In the genomic region with DNA sequence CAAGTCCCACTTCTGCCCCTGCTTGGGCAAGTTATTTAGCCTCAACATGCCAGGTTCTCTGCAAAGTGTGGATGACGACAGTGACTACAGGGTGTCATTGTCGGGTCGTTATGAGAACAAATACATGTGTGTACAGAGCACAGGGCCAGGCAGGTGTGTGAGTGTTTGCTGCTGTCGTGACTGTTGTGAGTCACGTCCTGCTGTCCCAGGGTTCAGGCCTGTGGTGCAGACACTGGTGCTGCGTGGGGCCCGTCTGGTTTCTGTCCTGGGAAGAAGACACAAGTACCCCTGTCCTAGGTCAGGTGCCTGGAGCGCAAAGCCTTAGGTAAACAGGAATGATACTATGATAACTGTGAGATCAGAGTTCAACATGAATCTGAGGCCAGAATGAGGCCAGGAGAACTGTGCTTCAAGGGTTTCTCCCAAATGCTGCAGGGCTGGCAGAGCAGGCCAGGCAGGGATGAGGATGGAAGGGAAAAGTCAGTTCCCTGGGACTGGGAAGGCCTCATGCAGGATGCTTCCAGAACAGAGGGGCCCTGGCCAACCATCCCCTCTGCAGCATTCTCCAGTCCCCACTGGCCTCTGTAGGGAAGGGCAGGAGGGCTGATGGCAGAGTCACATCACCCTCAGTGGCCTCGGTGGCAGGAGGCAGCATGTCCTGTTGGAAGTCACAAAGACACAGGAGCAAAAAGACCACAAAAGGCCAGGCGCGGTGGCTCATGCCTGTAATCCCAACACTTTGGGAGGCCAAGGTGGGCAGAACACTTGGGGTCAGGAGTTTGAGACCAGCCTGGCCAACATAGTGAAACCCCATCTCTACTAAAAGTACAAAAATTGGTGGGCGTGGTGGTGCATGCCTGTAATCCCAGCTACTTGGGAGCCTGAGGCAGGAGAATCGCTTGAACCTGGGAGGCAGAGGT, we compare ENCODE assay signal across 15 cellular contexts. TPM values are rescaled to one million over a fixed set of nuclear protein-coding genes. Genes with fewer than 3 reads are reported as not detected.
DNase-seq lines count a peak whose midpoint lies in the region; ATAC-seq and TF ChIP-seq lines count a peak whose summit lies in the region.
"Had no signal": no experiment of that assay in that cellular context is flagged by ENCODE, and none has a peak within 500 bp of the region (broad histone marks: within the 10 kb centered on the region; RNA-seq: fewer than 3 reads in every experiment).

No MANE protein-coding gene starts in this region.

- DNase-seq in activated CD4-positive, CD25-positive, alpha-beta regulatory T cell (lab: John Stamatoyannopoulos, UW): no peak
- DNase-seq in RWPE2 (ENCODE audit: low spot score): no peak
- peak; percentile 79 for DNase-seq in hepatocyte (ENCODE audit: low spot score)
- DNase-seq in spleen: peak; percentile 56
- no peak for DNase-seq in mesothelial cell of epicardium (ENCODE audit: low spot score in 2 of 2, unreplicated experiment in 2 of 2)
- DNase-seq in upper lobe of right lung: no peak
- no peak for DNase-seq in GM13977 (ENCODE audit: low spot score)
- DNase-seq: ACHN; activated CD4-positive, alpha-beta T cell treated with anti-CD3 and anti-CD28 coated beads, Interleukin-2, amount 10 ng/mL, durations not matched to agents 24 days and 14 days; mesendoderm; NCI-H2227 treated with DMSO at 0.1 percent for 48 hours; stimulated activated naive B cell treated with anti-CD40 and anti-IgM and Interleukin-4, amounts not matched to agents 10 μg/mL and 1 μg/mL and 100 μg/mL, for 72 hours; T-cell had no signal

- H3K4me1 ChIP-seq in RWPE2 (ENCODE audit: insufficient read depth, poor library complexity, severe bottlenecking) (peaks cover 24% of the 10 kb centered on the region), hepatocyte (ENCODE audit: insufficient read depth) (peaks cover 23% of the 10 kb centered on the region), spleen (peaks cover 0 to 14% (median 9%) of the 10 kb centered on the region in 6 donors), upper lobe of right lung (peaks cover 3% of the 10 kb centered on the region)

- peak; percentile 50 to 61 for ATAC-seq in activated CD4-positive, CD25-positive, alpha-beta regulatory T cell treated with anti-CD3 and anti-CD28 coated beads, Interleukin-2, amount 50 U/mL, for 24 hours
- ATAC-seq in RWPE2 (ENCODE audit: low read depth) (peak; percentile 17; the same call in 2 of the 3 replicates), upper lobe of right lung (no peak)
- ATAC-seq: stimulated activated naive B cell treated with anti-CD40 and anti-IgM and Interleukin-4, amounts not matched to agents 10 μg/mL and 1 μg/mL and 100 μg/mL, for 72 hours; T-cell had no signal

- H3K27ac ChIP-seq in RWPE2 (ENCODE audit: poor library complexity, severe bottlenecking): peak overlapping the region; percentile 60
- H3K27ac ChIP-seq in hepatocyte: peak overlapping the region; percentile 98
- no peak overlapping the region for H3K27ac ChIP-seq in spleen
- H3K27ac ChIP-seq in upper lobe of right lung: no peak overlapping the region
- H3K27ac ChIP-seq: adrenal gland had no signal

- H3K9me3 Mint-ChIP-seq in mesothelial cell of epicardium: no peaks in the 10 kb centered on the region
- H3K9me3 Mint-ChIP-seq: activated CD4-positive, alpha-beta T cell treated with anti-CD3 and anti-CD28 coated beads, Interleukin-2, amount 10 ng/mL, durations not matched to agents 24 days and 14 days; stimulated activated naive B cell treated with anti-CD40 and anti-IgM and Interleukin-4, amounts not matched to agents 10 μg/mL and 1 μg/mL and 100 μg/mL, for 72 hours; T-cell had no signal

- in situ Hi-C loops in GM13977 (cut with MboI; ENCODE audit: low pct_unique_long_range_greater_than_20kb, low sequenced_read_pairs, unreplicated experiment): loop anchor here (10.0 kb wide), 1 partner anchor 82 kb away; no protein-coding TSS in a partner anchor

- no peak for TF ChIP-seq POLR2A in spleen (IDR thresholded peaks at IDR 0.05)

- intact Hi-C loops in spleen (cut with DNase I; ENCODE audit: low total_unique reads): loop anchor here (10.0 kb wide), 1 partner anchor 82 kb away; no protein-coding TSS in a partner anchor
- intact Hi-C loops in upper lobe of right lung (cut with DNase I): no loop called here

- TF ChIP-seq CTCF in RWPE2 (IDR thresholded peaks at IDR 0.05; ENCODE audit: poor library complexity, severe bottlenecking) (no peak), hepatocyte (IDR thresholded peaks at IDR 0.05; ENCODE audit: poor library complexity) (no peak), spleen (IDR thresholded peaks at IDR 0.05 in 8 of 11, conservative IDR thresholded peaks at IDR 0.05 in 3 of 11) (no peak), mesothelial cell of epicardium (IDR thresholded peaks at IDR 0.05; ENCODE audit: unreplicated experiment) (no peak), upper lobe of right lung (IDR thresholded peaks at IDR 0.05) (no peak), GM13977 (IDR thresholded peaks at IDR 0.05; ENCODE audit: extremely low read depth, insufficient read depth, missing control alignments) (no peak)

- H3K27ac Mint-ChIP-seq in mesothelial cell of epicardium: no peak overlapping the region
- H3K27ac Mint-ChIP-seq: activated CD4-positive, alpha-beta T cell treated with anti-CD3 and anti-CD28 coated beads, Interleukin-2, amount 10 ng/mL, durations not matched to agents 24 days and 14 days; stimulated activated naive B cell treated with anti-CD40 and anti-IgM and Interleukin-4, amounts not matched to agents 10 μg/mL and 1 μg/mL and 100 μg/mL, for 72 hours had no signal

- H3K4me3 Mint-ChIP-seq in mesothelial cell of epicardium: no peak overlapping the region
- H3K4me3 Mint-ChIP-seq: activated CD4-positive, alpha-beta T cell treated with anti-CD3 and anti-CD28 coated beads, Interleukin-2, amount 10 ng/mL, durations not matched to agents 24 days and 14 days; stimulated activated naive B cell treated with anti-CD40 and anti-IgM and Interleukin-4, amounts not matched to agents 10 μg/mL and 1 μg/mL and 100 μg/mL, for 72 hours; T-cell had no signal

- H3K9me2 ChIP-seq in hepatocyte (replicated peaks; ENCODE audit: insufficient read depth): no peaks in the 10 kb centered on the region

- peaks cover 2% of the 10 kb centered on the region for H3K36me3 Mint-ChIP-seq in mesothelial cell of epicardium

- WGBS in hepatocyte (ENCODE audit: low lambda C conversion rate, missing lambda C conversion rate): 66% methylated on average over 13 of the region's 13 CpGs
- 91 to 96% (median 93%) methylated on average over 13 of the region's 13 CpGs for WGBS in spleen, 5 donors

- H3K4me2 ChIP-seq in hepatocyte: no peak overlapping the region

- peaks cover 4% of the 10 kb centered on the region for H3K79me2 ChIP-seq in hepatocyte

- H4K20me1 ChIP-seq in hepatocyte (ENCODE audit: insufficient read depth, poor library complexity, severe bottlenecking): no peaks in the 10 kb centered on the region

- H3K4me3 ChIP-seq in RWPE2 (ENCODE audit: severe bottlenecking) (no peak overlapping the region), hepatocyte (no peak overlapping the region), spleen (no peak overlapping the region), upper lobe of right lung (no peak overlapping the region)
- H3K4me3 ChIP-seq: adrenal gland had no signal

- H3K27me3 ChIP-seq in RWPE2 (ENCODE audit: insufficient read depth, poor library complexity, severe bottlenecking): no peaks in the 10 kb centered on the region
- no peaks in the 10 kb centered on the region for H3K27me3 ChIP-seq in hepatocyte
- no peaks in the 10 kb centered on the region for H3K27me3 ChIP-seq in spleen (replicated peaks in 1 of 7)
- H3K27me3 ChIP-seq in upper lobe of right lung: no peaks in the 10 kb centered on the region
- H3K27me3 ChIP-seq: adrenal gland had no signal

- H3K4me1 Mint-ChIP-seq in mesothelial cell of epicardium: peaks cover 6% of the 10 kb centered on the region

- H3K36me3 ChIP-seq in RWPE2 (ENCODE audit: low read depth): peaks cover 15% of the 10 kb centered on the region
- H3K36me3 ChIP-seq in hepatocyte (replicated peaks; ENCODE audit: insufficient read depth, low read depth): no peaks in the 10 kb centered on the region
- H3K36me3 ChIP-seq in spleen: peaks cover 0 to 28% (median 2%) of the 10 kb centered on the region in 6 donors
- peaks cover 3% of the 10 kb centered on the region for H3K36me3 ChIP-seq in upper lobe of right lung
- H3K36me3 ChIP-seq: adrenal gland had no signal

- no peaks in the 10 kb centered on the region for H3K27me3 Mint-ChIP-seq in mesothelial cell of epicardium (ENCODE audit: low read depth)
- H3K27me3 Mint-ChIP-seq: activated CD4-positive, alpha-beta T cell treated with anti-CD3 and anti-CD28 coated beads, Interleukin-2, amount 10 ng/mL, durations not matched to agents 24 days and 14 days; stimulated activated naive B cell treated with anti-CD40 and anti-IgM and Interleukin-4, amounts not matched to agents 10 μg/mL and 1 μg/mL and 100 μg/mL, for 72 hours; T-cell had no signal

- H2AFZ ChIP-seq in hepatocyte: no peak overlapping the region

- H3K9me3 ChIP-seq in RWPE2 (ENCODE audit: severe bottlenecking) (no peaks in the 10 kb centered on the region), hepatocyte (ENCODE audit: low read depth) (no peaks in the 10 kb centered on the region), spleen (no peaks in the 10 kb centered on the region), upper lobe of right lung (no peaks in the 10 kb centered on the region)
- H3K9me3 ChIP-seq: adrenal gland had no signal

RNA-seq across cellular contexts. Expression of a gene that starts 15.7 kb away (rescaled TPM):
- total RNA-seq in hepatocyte: 15.3 and 18.6 TPM in 2 replicates
- polyA plus RNA-seq in hepatocyte: 6.9 and 14.4 TPM in 2 replicates
- 10 to 100 TPM in 1 of 7 donors, 1 to 10 TPM in 6; 5.7 to 10.5 (median 6.8) TPM for total RNA-seq in spleen
- polyA plus RNA-seq in spleen: 1 to 10 TPM; 1.2 to 2.8 (median 1.5) TPM
- total RNA-seq in mesothelial cell of epicardium: 8.3 to 9.4 TPM (median 8.5 TPM) in 3 replicates
- 19.0 TPM for total RNA-seq in upper lobe of right lung

RNA-seq across cellular contexts. Expression of a gene that starts 43.8 kb away (rescaled TPM):
- total RNA-seq in hepatocyte (7.2 TPM in 2 replicates), spleen (10 to 100 TPM in 1 of 7 donors, 1 to 10 TPM in 6; 5.3 to 23.6 (median 8.4) TPM), mesothelial cell of epicardium (0.07 to 0.13 TPM (median 0.11 TPM) in 3 replicates), upper lobe of right lung (0.98 TPM)
- polyA plus RNA-seq in hepatocyte (7.1 and 8.2 TPM in 2 replicates), spleen (1 to 10 TPM; 2.9 to 4.6 (median 3.2) TPM)
- total RNA-seq: activated CD4-positive, alpha-beta T cell treated with anti-CD3 and anti-CD28 coated beads, Interleukin-2, amount 10 ng/mL, durations not matched to agents 24 days and 14 days had no signal

Comparison
In these comparisons a context has a peak if more than half of its experiments do, and no peak if none do; other contexts are left out.
1. DNase-seq: peak in hepatocyte (single experiment) and spleen (single experiment); none in activated CD4-positive, CD25-positive, alpha-beta regulatory T cell (0 of 4), RWPE2 (single experiment), mesothelial cell of epicardium (0 of 2), upper lobe of right lung (single experiment) and GM13977 (single experiment).
2. H3K27ac ChIP-seq: peak in RWPE2 (single experiment) and hepatocyte (single experiment); none in spleen (0 of 8) and upper lobe of right lung (single experiment).